Comparison of ENCODE assay signal across 22 cellular contexts in the genomic region with DNA sequence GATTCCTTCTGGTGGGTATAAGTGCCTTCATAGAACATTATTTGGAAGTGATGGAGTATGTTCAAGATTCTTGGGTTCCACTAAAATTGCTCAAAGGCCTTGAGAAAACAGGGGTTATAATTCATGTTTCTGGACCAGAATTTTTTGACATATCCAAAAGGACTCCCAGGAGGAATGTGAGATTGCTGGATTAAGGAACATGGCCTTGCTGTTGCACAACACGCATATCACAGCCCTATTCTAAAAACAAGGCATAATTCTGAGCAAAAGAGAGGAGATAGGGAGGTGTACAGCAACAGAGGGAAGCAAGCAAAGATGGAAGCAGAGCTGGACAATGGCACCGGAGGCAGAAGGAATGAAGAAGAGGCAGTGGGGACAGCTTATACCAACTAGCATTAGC.
"Had no signal": no experiment of that assay in that cellular context is flagged by ENCODE, and none has a peak within 500 bp of the region (broad histone marks: within the 10 kb centered on the region; RNA-seq: fewer than 3 reads in every experiment).

No MANE protein-coding gene starts in this region.

- H3K9ac ChIP-seq: SK-N-SH had no signal

- H3K4me3 ChIP-seq: breast epithelium, mucosa of descending colon, prostate gland, sigmoid colon, thyroid gland had no signal

- H3K4me2 ChIP-seq: SK-N-SH had no signal

- H3K4me1 ChIP-seq: breast epithelium, prostate gland had no signal

- H3K36me3 ChIP-seq: breast epithelium, prostate gland, sigmoid colon, thyroid gland had no signal

- H3K9me3 ChIP-seq: breast epithelium, mucosa of descending colon, prostate gland, sigmoid colon, SK-N-SH, thyroid gland had no signal

- ATAC-seq: activated T-helper 17 cell treated with anti-CD3 and anti-CD28 coated beads, Interleukin-2, amount 50 U/mL, for 72 hours; esophagus mucosa; mucosa of descending colon; T-cell had no signal

- H3K27ac ChIP-seq: prostate gland, thyroid gland had no signal

- DNase-seq: activated B cell treated with CpG ODN at 0.5 μM for 24 hours; activated CD4-positive, alpha-beta memory T cell treated with anti-CD3 and anti-CD28 coated beads for 36 hours; activated CD4-positive, alpha-beta T cell treated with anti-CD3 and anti-CD28 coated beads for 4 hours; activated naive CD4-positive, alpha-beta T cell; activated naive CD8-positive, alpha-beta T cell treated with anti-CD3 and anti-CD28 coated beads for 36 hours; anterior cingulate cortex; cerebellar nuclear complex; effector CD8-positive, alpha-beta T cell; hypothalamus; mesenchymal stem cell; mucosa of descending colon; naive B cell; sigmoid colon; SK-N-SH; stimulated activated naive CD4-positive, alpha-beta T cell; T-cell; T-helper 9 cell; thyroid gland had no signal

- H3K27me3 ChIP-seq: breast epithelium, sigmoid colon, thyroid gland had no signal
